Comparison of ENCODE assay signal across 17 cellular contexts in genomic region chr20:5550738-5551529, GRCh38. TPM values are rescaled to one million over a fixed set of nuclear protein-coding genes. Genes with fewer than 3 reads are reported as not detected.
DNase-seq lines count a peak whose midpoint lies in the region; ATAC-seq and TF ChIP-seq lines count a peak whose summit lies in the region.
"Had no signal": no experiment of that assay in that cellular context is flagged by ENCODE, and none has a peak within 500 bp of the region (broad histone marks: within the 10 kb centered on the region; RNA-seq: fewer than 3 reads in every experiment).

No MANE protein-coding gene starts in this region.

- no peaks in the 10 kb centered on the region for H3K9me3 ChIP-seq in left ventricle myocardium inferior (replicated peaks)
- no peaks in the 10 kb centered on the region for H3K9me3 ChIP-seq in OCI-LY1 (ENCODE audit: low read length)
- H3K9me3 ChIP-seq: ascending aorta, esophagus squamous epithelium, HAP-1 had no signal

- H3K4me1 ChIP-seq in left ventricle myocardium inferior, result peaks cover 23% of the 10 kb centered on the region
- H3K4me1 ChIP-seq in OCI-LY1 (ENCODE audit: insufficient read depth, low read length, severe bottlenecking), result no peaks in the 10 kb centered on the region
- H3K4me1 ChIP-seq: ascending aorta, esophagus squamous epithelium had no signal

- H3K36me3 ChIP-seq in left ventricle myocardium inferior (peaks cover 67% of the 10 kb centered on the region), OCI-LY1 (ENCODE audit: insufficient read depth, low read length) (peaks cover 96% of the 10 kb centered on the region)

- intact Hi-C loops in Right ventricle myocardium superior (cut with DNase I), result loop anchor here (10.0 kb wide), 1 partner anchor 394 kb away; no protein-coding TSS in a partner anchor
- intact Hi-C loops in left ventricle myocardium inferior (cut with micrococcal nuclease), result no loop called here
- intact Hi-C loops in dendritic cell treated with granulocyte-macrophage colony-stimulating factor and Interleukin-4, amounts not matched to agents 40 ng/mL and 50 ng/mL, for 4 days (cut with micrococcal nuclease), result no loop called here

- H3K27ac ChIP-seq in left ventricle myocardium inferior (replicated peaks), result no peak overlapping the region
- H3K27ac ChIP-seq in OCI-LY1 (ENCODE audit: low read depth, low read length, poor library complexity, severe bottlenecking), result peak overlapping the region; percentile 37
- H3K27ac ChIP-seq: ascending aorta, esophagus squamous epithelium had no signal

- H3K4me2 ChIP-seq in OCI-LY1 (ENCODE audit: low read length), result no peak overlapping the region

- H4K20me1 ChIP-seq in OCI-LY1 (ENCODE audit: insufficient read depth, low read length), result no peaks in the 10 kb centered on the region

- H3K4me3 Mint-ChIP-seq in dendritic cell treated with granulocyte-macrophage colony-stimulating factor and Interleukin-4, amounts not matched to agents 40 ng/mL and 50 ng/mL, for 4 days, result no peak overlapping the region
- H3K4me3 Mint-ChIP-seq in stimulated activated effector memory CD8-positive, alpha-beta T cell treated with anti-CD3 and anti-CD28 coated beads, Interleukin-12 subunit alpha, Interleukin-12 subunit beta, amount 100 ng/mL, for 72 hours, result no peak overlapping the region
- H3K4me3 Mint-ChIP-seq: IgD-negative memory B cell had no signal

- DNase-seq in Right ventricle myocardium superior, result no peak
- DNase-seq in left ventricle myocardium inferior, result no peak
- no peak for DNase-seq in stimulated activated effector memory CD8-positive, alpha-beta T cell treated with anti-CD3 and anti-CD28 coated beads, Interleukin-12 subunit alpha, Interleukin-12 subunit beta, amount 100 ng/mL, for 72 hours (ENCODE audit: low spot score in 2 of 2)
- no peak for DNase-seq in kidney tubule cell (ENCODE audit: low spot score)
- DNase-seq: activated CD4-positive, alpha-beta T cell treated with anti-CD3 and anti-CD28 coated beads for 4 hours; C1 segment of cervical spinal cord; dermis blood vessel endothelial cell; esophagus squamous epithelium; head of caudate nucleus; NCI-H1092 treated with DMSO at 0.1 percent for 48 hours had no signal

- H3K9me2 ChIP-seq in OCI-LY1 (ENCODE audit: low read depth, low read length), result no peaks in the 10 kb centered on the region

- H3K27me3 Mint-ChIP-seq in dendritic cell treated with granulocyte-macrophage colony-stimulating factor and Interleukin-4, amounts not matched to agents 40 ng/mL and 50 ng/mL, for 4 days, result no peaks in the 10 kb centered on the region
- H3K27me3 Mint-ChIP-seq: IgD-negative memory B cell had no signal

- no peak overlapping the region for H3K9ac ChIP-seq in OCI-LY1 (ENCODE audit: low read length)

- peak; percentile 62 for ATAC-seq in Right ventricle myocardium superior (ENCODE audit: poor library complexity)
- no peak for ATAC-seq in stimulated activated effector memory CD8-positive, alpha-beta T cell treated with anti-CD3 and anti-CD28 coated beads, Interleukin-12 subunit alpha, Interleukin-12 subunit beta, amount 100 ng/mL, for 72 hours
- no peak for ATAC-seq in GM21717 (IDR thresholded peaks at IDR 0.05; ENCODE audit: unreplicated experiment)
- no peak for ATAC-seq in HG02571 (IDR thresholded peaks at IDR 0.05; ENCODE audit: unreplicated experiment)

- no peak overlapping the region for H2AFZ ChIP-seq in OCI-LY1 (ENCODE audit: low read length)

- peak overlapping the region; percentile 5 for H3K27ac Mint-ChIP-seq in dendritic cell treated with granulocyte-macrophage colony-stimulating factor and Interleukin-4, amounts not matched to agents 40 ng/mL and 50 ng/mL, for 4 days
- H3K27ac Mint-ChIP-seq in stimulated activated effector memory CD8-positive, alpha-beta T cell treated with anti-CD3 and anti-CD28 coated beads, Interleukin-12 subunit alpha, Interleukin-12 subunit beta, amount 100 ng/mL, for 72 hours, result peak overlapping the region; percentile 8

- H3K79me2 ChIP-seq in OCI-LY1 (ENCODE audit: insufficient read depth, low read length), result 0 out of 2 replicates have a peak, but pooled peaks cover 7% of the 10 kb centered on the region

- no peaks in the 10 kb centered on the region for H3K9me3 Mint-ChIP-seq in dendritic cell treated with granulocyte-macrophage colony-stimulating factor and Interleukin-4, amounts not matched to agents 40 ng/mL and 50 ng/mL, for 4 days
- H3K9me3 Mint-ChIP-seq in stimulated activated effector memory CD8-positive, alpha-beta T cell treated with anti-CD3 and anti-CD28 coated beads, Interleukin-12 subunit alpha, Interleukin-12 subunit beta, amount 100 ng/mL, for 72 hours, result no peaks in the 10 kb centered on the region
- H3K9me3 Mint-ChIP-seq: IgD-negative memory B cell had no signal

- H3K36me3 Mint-ChIP-seq in dendritic cell treated with granulocyte-macrophage colony-stimulating factor and Interleukin-4, amounts not matched to agents 40 ng/mL and 50 ng/mL, for 4 days (ENCODE audit: low read depth), result peaks cover 87% of the 10 kb centered on the region
- peaks cover 94% of the 10 kb centered on the region for H3K36me3 Mint-ChIP-seq in stimulated activated effector memory CD8-positive, alpha-beta T cell treated with anti-CD3 and anti-CD28 coated beads, Interleukin-12 subunit alpha, Interleukin-12 subunit beta, amount 100 ng/mL, for 72 hours

- peaks cover 6% of the 10 kb centered on the region; the same call in 1 of the 2 replicates for H3F3A ChIP-seq in OCI-LY1 (ENCODE audit: insufficient read depth, low read length)

- H3K4me1 Mint-ChIP-seq in dendritic cell treated with granulocyte-macrophage colony-stimulating factor and Interleukin-4, amounts not matched to agents 40 ng/mL and 50 ng/mL, for 4 days (ENCODE audit: low read depth), result peaks cover 26% of the 10 kb centered on the region
- H3K4me1 Mint-ChIP-seq in stimulated activated effector memory CD8-positive, alpha-beta T cell treated with anti-CD3 and anti-CD28 coated beads, Interleukin-12 subunit alpha, Interleukin-12 subunit beta, amount 100 ng/mL, for 72 hours, result peaks cover 19% of the 10 kb centered on the region
- H3K4me1 Mint-ChIP-seq: IgD-negative memory B cell had no signal

- TF ChIP-seq CTCF in left ventricle myocardium inferior (IDR thresholded peaks at IDR 0.05; ENCODE audit: borderline replicate concordance) (no peak), OCI-LY1 (IDR thresholded peaks at IDR 0.05; ENCODE audit: low read length) (no peak)

- H3K27me3 ChIP-seq in left ventricle myocardium inferior (ENCODE audit: low read depth), result no peaks in the 10 kb centered on the region
- H3K27me3 ChIP-seq in OCI-LY1 (ENCODE audit: insufficient read depth, low read length), result no peaks in the 10 kb centered on the region
- H3K27me3 ChIP-seq: ascending aorta, esophagus squamous epithelium had no signal

- H3K4me3 ChIP-seq in left ventricle myocardium inferior (no peak overlapping the region), OCI-LY1 (ENCODE audit: low read depth, low read length, poor library complexity, severe bottlenecking) (no peak overlapping the region)
- H3K4me3 ChIP-seq: ascending aorta, esophagus squamous epithelium, HAP-1 had no signal

RNA-seq across cellular contexts. Expression of gene GPCPD1, which starts 59.9 kb away (rescaled TPM):
- total RNA-seq in Right ventricle myocardium superior (21.0 TPM), left ventricle myocardium inferior (20.5 TPM)
